In genomic region chr19:31402529-31402928, GRCh38 we compare ENCODE assay signal across 37 cellular contexts. TPM values are rescaled to one million over a fixed set of nuclear protein-coding genes. Genes with fewer than 3 reads are reported as not detected.
"Had no signal": no experiment of that assay in that cellular context is flagged by ENCODE, and none has a peak within 500 bp of the region (broad histone marks: within the 10 kb centered on the region; RNA-seq: fewer than 3 reads in every experiment).

No MANE protein-coding gene starts in this region.

- DNase-seq: activated B cell treated with CpG ODN at 0.5 μM for 24 hours; activated CD4-positive, alpha-beta memory T cell treated with anti-CD3 and anti-CD28 coated beads for 36 hours; activated CD4-positive, alpha-beta T cell treated with anti-CD3 and anti-CD28 coated beads for 4 hours; activated CD4-positive, alpha-beta T cell treated with anti-CD3 and anti-CD28 coated beads, Interleukin-2, amount 10 ng/mL, durations not matched to agents 24 days and 14 days; activated CD4-positive, alpha-beta T cell treated with anti-CD3 and anti-CD28 coated beads, Interleukin-2, amount 50 U/mL, for 1 hour; activated CD4-positive, alpha-beta T cell treated with anti-CD3 and anti-CD28 coated beads, Interleukin-2, amount 50 U/mL, for 4 hours; activated CD4-positive, CD25-positive, alpha-beta regulatory T cell treated with anti-CD3 and anti-CD28 coated beads, Interleukin-2, amount 50 U/mL, for 72 hours; activated CD8-positive, alpha-beta memory T cell treated with anti-CD3 and anti-CD28 coated beads, Interleukin-2, amount 50 U/mL, for 4 hours; activated CD8-positive, alpha-beta T cell treated with anti-CD3 and anti-CD28 coated beads for 36 hours; activated effector memory CD4-positive, alpha-beta T cell treated with anti-CD3 and anti-CD28 coated beads, Interleukin-2, amount 50 U/mL, for 16 hours; activated gamma-delta T cell treated with Interleukin-2 at 50 U/mL for 16 hours; activated naive CD4-positive, alpha-beta T cell; activated naive CD4-positive, alpha-beta T cell treated with anti-CD3 and anti-CD28 coated beads for 36 hours; activated naive CD4-positive, alpha-beta T cell treated with anti-CD3 and anti-CD28 coated beads, Interleukin-2, amount 50 U/mL, for 16 hours; activated naive CD8-positive, alpha-beta T cell treated with anti-CD3 and anti-CD28 coated beads for 36 hours; activated T-cell treated with anti-CD3 and anti-CD28 coated beads for 4 hours; activated T-cell treated with anti-CD3 and anti-CD28 coated beads, Interleukin-2, amount 50 U/mL, for 1 hour; activated T-cell treated with anti-CD3 and anti-CD28 coated beads, Interleukin-2, amount 50 U/mL, for 4 hours; activated T-cell treated with anti-CD3 and anti-CD28 coated beads, Interleukin-2, amount 50 U/mL, for 72 hours; adrenal gland; amygdala; anterior cingulate cortex; body of pancreas; brain microvascular endothelial cell; central memory CD4-positive, alpha-beta T cell; T-helper 2 cell; T-helper 9 cell had no signal

- ATAC-seq: activated CD8-positive, alpha-beta T cell treated with anti-CD3 and anti-CD28 coated beads for 36 hours; activated naive CD4-positive, alpha-beta T cell treated with anti-CD3 and anti-CD28 coated beads, Interleukin-2, amount 50 U/mL, for 72 hours; activated T-cell treated with anti-CD3 and anti-CD28 coated beads, Interleukin-2, amount 50 U/mL, for 4 hours; activated T-cell treated with anti-CD3 and anti-CD28 coated beads, Interleukin-2, amount 50 U/mL, for 72 hours; activated T-helper 17 cell treated with anti-CD3 and anti-CD28 coated beads, Interleukin-2, amount 50 U/mL, for 72 hours; body of pancreas had no signal

- H3K4me3 Mint-ChIP-seq: activated B cell treated with CpG ODN at 0.5 μM for 24 hours; activated CD4-positive, alpha-beta memory T cell treated with anti-CD3 and anti-CD28 coated beads for 36 hours; activated CD4-positive, alpha-beta T cell treated with anti-CD3 and anti-CD28 coated beads, Interleukin-2, amount 10 ng/mL, durations not matched to agents 24 days and 14 days; activated CD8-positive, alpha-beta T cell treated with anti-CD3 and anti-CD28 coated beads for 36 hours; activated naive CD4-positive, alpha-beta T cell treated with anti-CD3 and anti-CD28 coated beads for 36 hours; activated naive CD8-positive, alpha-beta T cell treated with anti-CD3 and anti-CD28 coated beads for 36 hours; activated T-cell treated with anti-CD3 and anti-CD28 coated beads, Interleukin-2, amount 50 U/mL, for 4 hours; activated T-cell treated with anti-CD3 and anti-CD28 coated beads, Interleukin-2, amount 50 U/mL, for 72 hours; activated T-helper 1 cell treated with anti-CD3 and anti-CD28 coated beads, Interleukin-12 subunit alpha, Interleukin-12 subunit beta, Interleukin-2, Interleukin-4 antibody, amounts not matched to agents 30 ng/mL and 10 ng/mL and 1 ng/mL, durations not matched to agents 14 hours and 24 hours and 36 hours; activated T-helper 17 cell treated with anti-CD3 and anti-CD28 coated beads, Interleukin-2, amount 50 U/mL, for 72 hours; T-helper 1 cell treated with Interleukin-12 subunit alpha and Interleukin-12 subunit beta and Interleukin-4 antibody, amounts not matched to agents 30 μg/mL and 1 μg/mL, for 36 hours; T-helper 2 cell treated with Interferon-gamma antibody and Interleukin-4, amounts not matched to agents 5 μg/mL and 100 μg/mL, for 36 hours had no signal

- H3K9me3 ChIP-seq: adrenal gland, body of pancreas, breast epithelium had no signal

- H3K4me1 ChIP-seq: adrenal gland, body of pancreas, breast epithelium had no signal

- H3K27me3 ChIP-seq: adrenal gland, body of pancreas, brain microvascular endothelial cell had no signal

- H3K4me3 ChIP-seq: adrenal gland, body of pancreas, breast epithelium had no signal

- H3K9me3 Mint-ChIP-seq: activated CD4-positive, alpha-beta memory T cell treated with anti-CD3 and anti-CD28 coated beads for 36 hours; activated CD4-positive, alpha-beta T cell treated with anti-CD3 and anti-CD28 coated beads, Interleukin-2, amount 10 ng/mL, durations not matched to agents 24 days and 14 days; activated CD8-positive, alpha-beta T cell treated with anti-CD3 and anti-CD28 coated beads for 36 hours; activated naive CD4-positive, alpha-beta T cell treated with anti-CD3 and anti-CD28 coated beads for 36 hours; activated naive CD4-positive, alpha-beta T cell treated with anti-CD3 and anti-CD28 coated beads, Interleukin-2, amount 50 U/mL, for 72 hours; activated naive CD8-positive, alpha-beta T cell treated with anti-CD3 and anti-CD28 coated beads for 36 hours; activated T-cell treated with anti-CD3 and anti-CD28 coated beads, Interleukin-2, amount 50 U/mL, for 4 hours; activated T-cell treated with anti-CD3 and anti-CD28 coated beads, Interleukin-2, amount 50 U/mL, for 72 hours; activated T-helper 1 cell treated with anti-CD3 and anti-CD28 coated beads, Interleukin-12 subunit alpha, Interleukin-12 subunit beta, Interleukin-2, Interleukin-4 antibody, amounts not matched to agents 30 ng/mL and 10 ng/mL and 1 ng/mL, durations not matched to agents 14 hours and 24 hours and 36 hours; activated T-helper 17 cell treated with anti-CD3 and anti-CD28 coated beads, Interleukin-2, amount 50 U/mL, for 72 hours; T-helper 1 cell treated with Interleukin-12 subunit alpha and Interleukin-12 subunit beta and Interleukin-4 antibody, amounts not matched to agents 30 μg/mL and 1 μg/mL, for 36 hours; T-helper 2 cell treated with Interferon-gamma antibody and Interleukin-4, amounts not matched to agents 5 μg/mL and 100 μg/mL, for 36 hours had no signal

- H3K27ac Mint-ChIP-seq: activated B cell treated with CpG ODN at 0.5 μM for 24 hours; activated CD4-positive, alpha-beta memory T cell treated with anti-CD3 and anti-CD28 coated beads for 36 hours; activated CD4-positive, alpha-beta T cell treated with anti-CD3 and anti-CD28 coated beads, Interleukin-2, amount 10 ng/mL, durations not matched to agents 24 days and 14 days; activated CD8-positive, alpha-beta T cell treated with anti-CD3 and anti-CD28 coated beads for 36 hours; activated naive CD4-positive, alpha-beta T cell treated with anti-CD3 and anti-CD28 coated beads for 36 hours; activated naive CD4-positive, alpha-beta T cell treated with anti-CD3 and anti-CD28 coated beads, Interleukin-2, amount 50 U/mL, for 72 hours; activated naive CD8-positive, alpha-beta T cell treated with anti-CD3 and anti-CD28 coated beads for 36 hours; activated T-cell treated with anti-CD3 and anti-CD28 coated beads, Interleukin-2, amount 50 U/mL, for 72 hours; activated T-helper 1 cell treated with anti-CD3 and anti-CD28 coated beads, Interleukin-12 subunit alpha, Interleukin-12 subunit beta, Interleukin-2, Interleukin-4 antibody, amounts not matched to agents 30 ng/mL and 10 ng/mL and 1 ng/mL, durations not matched to agents 14 hours and 24 hours and 36 hours; activated T-helper 17 cell treated with anti-CD3 and anti-CD28 coated beads, Interleukin-2, amount 50 U/mL, for 72 hours; T-helper 1 cell treated with Interleukin-12 subunit alpha and Interleukin-12 subunit beta and Interleukin-4 antibody, amounts not matched to agents 30 μg/mL and 1 μg/mL, for 36 hours; T-helper 2 cell treated with Interferon-gamma antibody and Interleukin-4, amounts not matched to agents 5 μg/mL and 100 μg/mL, for 36 hours had no signal

- FAIRE-seq: astrocyte, colon, TTC549 had no signal

- H3K36me3 Mint-ChIP-seq: activated CD4-positive, alpha-beta memory T cell treated with anti-CD3 and anti-CD28 coated beads for 36 hours; activated naive CD4-positive, alpha-beta T cell treated with anti-CD3 and anti-CD28 coated beads, Interleukin-2, amount 50 U/mL, for 72 hours; activated naive CD8-positive, alpha-beta T cell treated with anti-CD3 and anti-CD28 coated beads for 36 hours had no signal

- H3K36me3 ChIP-seq: adrenal gland, brain microvascular endothelial cell, breast epithelium had no signal

- H3K27ac ChIP-seq: adrenal gland, body of pancreas, brain microvascular endothelial cell, breast epithelium, VCaP had no signal

- H3K4me1 Mint-ChIP-seq: activated B cell treated with CpG ODN at 0.5 μM for 24 hours; activated CD4-positive, alpha-beta T cell treated with anti-CD3 and anti-CD28 coated beads, Interleukin-2, amount 10 ng/mL, durations not matched to agents 24 days and 14 days; activated naive CD8-positive, alpha-beta T cell treated with anti-CD3 and anti-CD28 coated beads for 36 hours; activated T-helper 17 cell treated with anti-CD3 and anti-CD28 coated beads, Interleukin-2, amount 50 U/mL, for 72 hours had no signal

RNA-seq across cellular contexts. Expression of gene TSHZ3, which starts 53.3 kb away (rescaled TPM):
- total RNA-seq: activated B cell treated with CpG ODN at 0.5 μM for 24 hours had no signal
